ENCODE assay signal across 8 cellular contexts in genomic region chr6:63805808-63806572, GRCh38.
DNase-seq lines count a peak whose midpoint lies in the region; ATAC-seq and TF ChIP-seq lines count a peak whose summit lies in the region.

No MANE protein-coding gene starts in this region.

- no peaks in the 10 kb centered on the region for H3K4me1 ChIP-seq in mesenchymal stem cell (ENCODE audit: control insufficient read depth, insufficient read depth, low read depth, low read length)

- peak overlapping the region; percentile 73 to 94 for H3K4ac ChIP-seq in mesenchymal stem cell (ENCODE audit: low read depth in 1 of 2, low read length in 2 of 2)

- no peaks in the 10 kb centered on the region for H3K27me3 Mint-ChIP-seq in MCF 10A (ENCODE audit: insufficient read depth, unreplicated experiment)
- peaks cover 0 to 2% of the 10 kb centered on the region in 2 donors for H3K27me3 Mint-ChIP-seq in T-cell

- POLR2A ChIA-PET in MCF 10A (lab: Yijun Ruan, JAX) (interaction anchor here (0.6 to 7.8 kb wide), 29 partner anchors 9 to 458 kb away, joined by 3 to 73 read pairs (median 3); partner anchors contain the start of gene PHF3), T-cell (lab: Charles Lee) (no interaction called here)

- CTCF ChIA-PET in MCF 10A (lab: Yijun Ruan, JAX) (interaction anchor here (0.6 to 2.3 kb wide), 7 partner anchors 12 to 498 kb away, joined by 3 to 6 read pairs (median 3); no protein-coding TSS in a partner anchor), T-cell (lab: Charles Lee) (no interaction called here)

- no peak overlapping the region for H2AFZ ChIP-seq in mesenchymal stem cell (ENCODE audit: low read depth, low read length)

- H3K27ac Mint-ChIP-seq in MCF 10A (ENCODE audit: low read depth, unreplicated experiment) (peak overlapping the region; percentile 99), T-cell (no peak overlapping the region)

- peak overlapping the region in 1 of 2 experiments; percentile 67 for H3K4me3 ChIP-seq in mesenchymal stem cell (ENCODE audit: insufficient read depth in 1 of 2, low read depth in 1 of 2, low read length in 2 of 2)

- H2BK15ac ChIP-seq in mesenchymal stem cell (ENCODE audit: low read depth, poor library complexity, severe bottlenecking), result no peak overlapping the region

- no peak overlapping the region for H3K14ac ChIP-seq in mesenchymal stem cell (ENCODE audit: low read length in 2 of 2)

- no peak for ATAC-seq in GM18868 (IDR thresholded peaks at IDR 0.05; ENCODE audit: unreplicated experiment)
- ATAC-seq in T-cell (replicated peaks in 1 of 4), result no peak

- peak overlapping the region; percentile 19 for H4K8ac ChIP-seq in mesenchymal stem cell (ENCODE audit: low read length)

- H3K4me3 Mint-ChIP-seq in MCF 10A (ENCODE audit: unreplicated experiment) (peak overlapping the region; percentile 75), T-cell (no peak overlapping the region)

- 4% methylated on average over 4 of the region's 5 CpGs for WGBS in mesenchymal stem cell

- H3K4me1 Mint-ChIP-seq in MCF 10A (ENCODE audit: insufficient read depth, unreplicated experiment), result peaks cover 41% of the 10 kb centered on the region
- no peaks in the 10 kb centered on the region for H3K4me1 Mint-ChIP-seq in T-cell

- no peaks in the 10 kb centered on the region for H3K36me3 Mint-ChIP-seq in MCF 10A (ENCODE audit: insufficient read depth, unreplicated experiment)
- H3K36me3 Mint-ChIP-seq in T-cell, result no peaks in the 10 kb centered on the region

- peak overlapping the region; percentile 21 for H2BK120ac ChIP-seq in mesenchymal stem cell (ENCODE audit: low read depth, low read length)

- H3K4me2 ChIP-seq in mesenchymal stem cell (ENCODE audit: low read length, poor library complexity, severe bottlenecking), result peak overlapping the region; percentile 25

- peak overlapping the region; percentile 87 for H3K27ac ChIP-seq in mesenchymal stem cell (ENCODE audit: low read length, poor library complexity, severe bottlenecking)

- BruUV-seq in MCF 10A (replicated peaks; lab: Mats Ljungman, UMichigan), result TSS peak; percentile 79

- peak overlapping the region; percentile 14 to 66 for H3K18ac ChIP-seq in mesenchymal stem cell (ENCODE audit: low read depth in 1 of 2, low read length in 2 of 2)

- no peaks in the 10 kb centered on the region for H3K36me3 ChIP-seq in mesenchymal stem cell (ENCODE audit: control insufficient read depth in 1 of 2, insufficient read depth in 2 of 2, low read depth in 1 of 2, low read length in 2 of 2)

- H4K91ac ChIP-seq in mesenchymal stem cell (ENCODE audit: low read length), result peak overlapping the region; percentile 61

- TF ChIP-seq CTCF in MCF 10A (IDR thresholded peaks at IDR 0.05; ENCODE audit: unreplicated experiment), result no peak

- peak overlapping the region; percentile 80 for H3K9ac ChIP-seq in mesenchymal stem cell (ENCODE audit: low read length)

- H3K9me3 ChIP-seq in mesenchymal stem cell (ENCODE audit: control insufficient read depth, low read length), result no peaks in the 10 kb centered on the region

- intact Hi-C loops in MCF 10A (cut with micrococcal nuclease), result loop anchor here (2.0 to 5.0 kb wide), 2 partner anchors 169 to 233 kb away; partner anchors contain the start of genes LOC128125822, PHF3 and PTP4A1

- DNase-seq in AG20443 (ENCODE audit: low spot score) (peak; percentile 56), NCI-H1105 treated with DMSO at 0.1 percent for 48 hours (lab: John Stamatoyannopoulos, UW) (peak; percentile 82), MCF 10A (ENCODE audit: unreplicated experiment) (peak; percentile 92), mesenchymal stem cell (peak; percentile 93), DMS114 treated with DMSO at 0.1 percent for 48 hours (lab: John Stamatoyannopoulos, UW; ENCODE audit: unreplicated experiment) (no peak), NCI-H2107 (lab: John Stamatoyannopoulos, UW) (no peak), T-cell (no peak)

- no peak overlapping the region for H3K23ac ChIP-seq in mesenchymal stem cell (ENCODE audit: low read length in 2 of 2)

- H2BK12ac ChIP-seq in mesenchymal stem cell (ENCODE audit: low read length in 2 of 2), result peak overlapping the region; percentile 14 to 60

- no peaks in the 10 kb centered on the region for H3K79me1 ChIP-seq in mesenchymal stem cell (replicated peaks; ENCODE audit: low read length, poor library complexity, severe bottlenecking)

- H3K27me3 ChIP-seq in mesenchymal stem cell (ENCODE audit: control insufficient read depth in 1 of 2, insufficient read depth in 1 of 2, low read length in 2 of 2), result no peaks in the 10 kb centered on the region

- H2AK5ac ChIP-seq in mesenchymal stem cell (ENCODE audit: low read length, severe bottlenecking), result no peak overlapping the region

- no peak overlapping the region for H2BK5ac ChIP-seq in mesenchymal stem cell (ENCODE audit: low read depth, low read length, poor library complexity, severe bottlenecking)

- no peaks in the 10 kb centered on the region for H3K9me3 Mint-ChIP-seq in MCF 10A (ENCODE audit: unreplicated experiment)
- H3K9me3 Mint-ChIP-seq in T-cell, result no peaks in the 10 kb centered on the region

Comparison
In these comparisons a context has a peak if more than half of its experiments do, and no peak if none do; other contexts are left out.
1. DNase-seq: peak in AG20443 (single experiment), NCI-H1105 treated with DMSO at 0.1 percent for 48 hours (single experiment), MCF 10A (single experiment) and mesenchymal stem cell (single experiment); none in DMS114 treated with DMSO at 0.1 percent for 48 hours (single experiment), NCI-H2107 (single experiment) and T-cell (0 of 34).